Comparison of ENCODE assay signal across 23 cellular contexts in the genomic region with DNA sequence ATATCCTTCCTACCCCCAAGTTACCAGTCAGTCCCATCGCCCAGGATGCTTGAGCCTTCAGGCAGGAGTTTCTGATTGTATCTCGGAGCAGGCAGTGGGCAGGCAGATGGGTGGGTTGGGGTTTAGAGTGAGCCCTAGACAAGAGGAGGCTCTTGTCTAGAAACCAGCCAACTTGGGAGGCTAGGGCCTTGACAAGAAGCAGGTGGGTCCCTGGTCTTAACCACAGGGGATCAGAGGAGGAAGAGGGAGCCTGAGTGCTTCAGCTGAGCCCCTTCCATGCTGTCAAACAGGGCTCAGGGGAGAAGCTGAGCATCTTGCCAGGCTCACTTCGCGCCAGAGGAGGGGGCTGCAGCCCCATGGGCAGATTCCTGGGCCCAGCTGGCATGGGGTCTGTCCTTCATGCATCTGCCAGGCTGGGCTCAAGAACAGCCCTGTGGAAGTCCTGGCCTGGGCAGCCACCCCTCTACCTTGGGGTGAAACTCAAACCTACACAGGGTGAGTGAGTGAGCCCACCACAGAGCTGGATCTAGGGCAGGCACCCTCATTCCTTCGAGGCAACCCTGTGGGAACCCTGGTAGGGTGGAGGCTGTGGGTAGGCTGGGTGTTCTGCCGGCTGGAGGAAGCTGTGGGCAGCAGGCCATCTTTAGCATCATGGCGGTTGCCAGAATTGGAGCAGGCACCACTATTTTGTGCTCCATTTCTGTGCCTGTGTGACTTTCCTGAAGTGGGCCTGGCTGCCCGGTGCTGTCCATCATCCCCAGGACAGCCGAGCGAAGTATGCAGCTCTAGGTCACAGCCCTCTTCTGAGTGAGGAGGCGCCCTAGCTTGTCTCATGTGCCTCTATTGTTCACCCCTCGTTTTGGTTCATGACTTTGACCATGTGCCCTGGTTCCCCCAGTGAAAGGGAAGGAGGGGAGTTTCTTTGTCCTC.
DNase-seq lines count a peak whose midpoint lies in the region; ATAC-seq, FAIRE-seq and TF ChIP-seq lines count a peak whose summit lies in the region.
"Had no signal": no experiment of that assay in that cellular context is flagged by ENCODE, and none has a peak within 500 bp of the region (broad histone marks: within the 10 kb centered on the region; RNA-seq: fewer than 3 reads in every experiment).

No MANE protein-coding gene starts in this region.

- H3K27ac ChIP-seq in astrocyte (ENCODE audit: low read depth, low read length), result no peak overlapping the region
- H3K27ac ChIP-seq: tibial artery had no signal

- H3K27me3 ChIP-seq in astrocyte (ENCODE audit: insufficient read depth, low read length), result no peaks in the 10 kb centered on the region

- TF ChIP-seq CTCF in astrocyte (IDR thresholded peaks at IDR 0.05; ENCODE audit: insufficient read depth, low read depth, low read length), result no peak

- no peaks in the 10 kb centered on the region for H3K4me1 Mint-ChIP-seq in astrocyte (ENCODE audit: low read depth, unreplicated experiment)
- H3K4me1 Mint-ChIP-seq: activated naive CD4-positive, alpha-beta T cell treated with anti-CD3 and anti-CD28 coated beads, Interleukin-2, amount 50 U/mL, for 24 hours had no signal

- H3K36me3 ChIP-seq in astrocyte (ENCODE audit: insufficient read depth, low read length), result no peaks in the 10 kb centered on the region
- H3K36me3 ChIP-seq: tibial artery had no signal

- no peak for ATAC-seq in HG03354 (IDR thresholded peaks at IDR 0.05; ENCODE audit: poor library complexity, severe bottlenecking, unreplicated experiment)
- ATAC-seq: activated T-cell treated with anti-CD3 and anti-CD28 coated beads, Interleukin-2, amount 50 U/mL, for 4 hours; right cardiac atrium had no signal

- peak; percentile 41 for DNase-seq in activated CD8-positive, alpha-beta memory T cell treated with anti-CD3 and anti-CD28 coated beads for 24 hours
- DNase-seq in activated CD8-positive, alpha-beta memory T cell treated with anti-CD3 and anti-CD28 coated beads, Interleukin-2, amount 50 U/mL, for 4 hours, result no peak
- DNase-seq in astrocyte (ENCODE audit: low read depth) (no peak), mesenteric fat pad (ENCODE audit: low spot score) (peak; percentile 81), urothelium cell line (ENCODE audit: low spot score) (peak; percentile 2), NOMO-1 treated with DMSO at 0.1 percent for 48 hours (lab: John Stamatoyannopoulos, UW; ENCODE audit: unreplicated experiment) (no peak), NCI-H187 (lab: John Stamatoyannopoulos, UW) (no peak)
- DNase-seq: 8988T; activated T-cell treated with anti-CD3 and anti-CD28 coated beads, Interleukin-2, amount 50 U/mL, for 4 hours; effector memory CD4-positive, alpha-beta T cell; glutamatergic neuron; Kasumi-1; NCI-H1092 treated with DMSO at 0.1 percent for 48 hours; NCI-H2107; NCI-H524 treated with DMSO at 0.1 percent for 48 hours; occipital lobe; right cardiac atrium; Right ventricle myocardium superior; stimulated activated CD4-positive, alpha-beta T cell treated with anti-CD3 and anti-CD28 coated beads, Interleukin-15, amount 100 ng/mL, for 24 hours; T-helper 1 cell had no signal

- no peaks in the 10 kb centered on the region for H3K79me2 ChIP-seq in astrocyte (ENCODE audit: insufficient read depth, low read length)

- peaks cover 4% of the 10 kb centered on the region for H3K4me1 ChIP-seq in astrocyte (ENCODE audit: insufficient read depth, low read length)
- H3K4me1 ChIP-seq: tibial artery had no signal

- H3K9ac ChIP-seq in astrocyte (ENCODE audit: low read length), result no peak overlapping the region

- H3K9me3 ChIP-seq in astrocyte (ENCODE audit: insufficient read depth, low read depth, low read length), result no peaks in the 10 kb centered on the region
- H3K9me3 ChIP-seq: tibial artery had no signal

- no peak overlapping the region for H3K4me3 ChIP-seq in astrocyte (ENCODE audit: insufficient read depth, low read depth, low read length)
- H3K4me3 ChIP-seq: tibial artery had no signal

- H3K4me2 ChIP-seq in astrocyte (ENCODE audit: low read length), result no peak overlapping the region

- no peaks in the 10 kb centered on the region for H3K36me3 Mint-ChIP-seq in astrocyte (ENCODE audit: low read depth, unreplicated experiment)
- H3K36me3 Mint-ChIP-seq: activated naive CD4-positive, alpha-beta T cell treated with anti-CD3 and anti-CD28 coated beads, Interleukin-2, amount 50 U/mL, for 24 hours had no signal

- H3K27me3 Mint-ChIP-seq in astrocyte (ENCODE audit: low read depth, unreplicated experiment), result peaks cover 11% of the 10 kb centered on the region
- H3K27me3 Mint-ChIP-seq: activated naive CD4-positive, alpha-beta T cell treated with anti-CD3 and anti-CD28 coated beads, Interleukin-2, amount 50 U/mL, for 24 hours had no signal

- no peaks in the 10 kb centered on the region for H4K20me1 ChIP-seq in astrocyte (ENCODE audit: insufficient read depth, low read length)

- FAIRE-seq in astrocyte (lab: Jason Lieb, UNC), result no peak
- no peak for FAIRE-seq in urothelium cell line (lab: Jason Lieb, UNC)

- peaks cover 1% of the 10 kb centered on the region for H3K9me3 Mint-ChIP-seq in astrocyte (ENCODE audit: unreplicated experiment)
- H3K9me3 Mint-ChIP-seq: activated naive CD4-positive, alpha-beta T cell treated with anti-CD3 and anti-CD28 coated beads, Interleukin-2, amount 50 U/mL, for 24 hours; activated T-cell treated with anti-CD3 and anti-CD28 coated beads, Interleukin-2, amount 50 U/mL, for 4 hours had no signal

- no peak overlapping the region for H2AFZ ChIP-seq in astrocyte (ENCODE audit: low read depth, low read length)

- H3K4me3 Mint-ChIP-seq in astrocyte (ENCODE audit: unreplicated experiment), result no peak overlapping the region
- H3K4me3 Mint-ChIP-seq: activated naive CD4-positive, alpha-beta T cell treated with anti-CD3 and anti-CD28 coated beads, Interleukin-2, amount 50 U/mL, for 24 hours; activated T-cell treated with anti-CD3 and anti-CD28 coated beads, Interleukin-2, amount 50 U/mL, for 4 hours had no signal

- H3K27ac Mint-ChIP-seq in astrocyte (ENCODE audit: unreplicated experiment), result peak overlapping the region; percentile 77
- H3K27ac Mint-ChIP-seq: activated naive CD4-positive, alpha-beta T cell treated with anti-CD3 and anti-CD28 coated beads, Interleukin-2, amount 50 U/mL, for 24 hours had no signal

Comparison
In these comparisons a context has a peak if more than half of its experiments do, and no peak if none do; other contexts are left out.
1. DNase-seq: peak in activated CD8-positive, alpha-beta memory T cell treated with anti-CD3 and anti-CD28 coated beads for 24 hours (single experiment), mesenteric fat pad (single experiment) and urothelium cell line (single experiment); none in activated CD8-positive, alpha-beta memory T cell treated with anti-CD3 and anti-CD28 coated beads, Interleukin-2, amount 50 U/mL, for 4 hours (single experiment), astrocyte (single experiment), NOMO-1 treated with DMSO at 0.1 percent for 48 hours (single experiment) and NCI-H187 (0 of 2).